ENCODE assay signal across 8 cellular contexts in genomic region chr3:143000525-143000924, GRCh38. TPM values are rescaled to one million over a fixed set of nuclear protein-coding genes. Genes with fewer than 3 reads are reported as not detected.
DNase-seq lines count a peak whose midpoint lies in the region; ATAC-seq lines count a peak whose summit lies in the region.

No MANE protein-coding gene starts in this region.

- H3K9me3 ChIP-seq in right cardiac atrium (ENCODE audit: control insufficient read depth, low read length) (no peaks in the 10 kb centered on the region), skeletal muscle satellite cell (replicated peaks; ENCODE audit: low read length) (no peaks in the 10 kb centered on the region)

- H3K4me1 Mint-ChIP-seq in activated T-cell treated with anti-CD3 and anti-CD28 coated beads, Interleukin-2, amount 50 U/mL, for 72 hours (ENCODE audit: low read depth): peaks cover 46% of the 10 kb centered on the region
- peaks cover 26% of the 10 kb centered on the region for H3K4me1 Mint-ChIP-seq in activated CD8-positive, alpha-beta T cell treated with anti-CD3 and anti-CD28 coated beads, Interleukin-2, amount 10 ng/mL, durations not matched to agents 7 days and 5 days (ENCODE audit: low read depth)

- no peak for ATAC-seq in activated T-cell treated with anti-CD3 and anti-CD28 coated beads, Interleukin-2, amount 50 U/mL, for 72 hours (replicated peaks in 1 of 2)
- ATAC-seq in activated CD8-positive, alpha-beta T cell treated with anti-CD3 and anti-CD28 coated beads, Interleukin-2, amount 10 ng/mL, durations not matched to agents 7 days and 5 days: no peak
- no peak for ATAC-seq in right cardiac atrium

- WGBS in right cardiac atrium: 30% methylated on average over 10 of the region's 10 CpGs

- CTCF ChIA-PET in activated CD8-positive, alpha-beta T cell treated with anti-CD3 and anti-CD28 coated beads, Interleukin-2, amount 10 ng/mL, durations not matched to agents 7 days and 5 days (lab: Charles Lee): interaction anchor here (0.9 to 3.9 kb wide), 9 partner anchors 8 to 1262 kb away, joined by 3 to 24 read pairs (median 3); partner anchors contain the start of genes DIPK2A and RNF7

- DNase-seq in activated T-cell treated with anti-CD3 and anti-CD28 coated beads, Interleukin-2, amount 50 U/mL, for 72 hours: no peak
- DNase-seq in activated T-cell treated with anti-CD3 and anti-CD28 coated beads, Interleukin-2, amount 50 U/mL, for 1 hour: no peak
- DNase-seq in activated CD8-positive, alpha-beta T cell treated with anti-CD3 and anti-CD28 coated beads, Interleukin-2, amount 10 ng/mL, durations not matched to agents 7 days and 5 days: no peak
- no peak for DNase-seq in right cardiac atrium
- no peak for DNase-seq in effector CD4-positive, alpha-beta T cell
- no peak for DNase-seq in NCI-H345 treated with DMSO at 0.1 percent for 48 hours (lab: John Stamatoyannopoulos, UW; ENCODE audit: unreplicated experiment)
- DNase-seq in stimulated activated CD4-positive, alpha-beta T cell treated with anti-CD3 and anti-CD28 coated beads, Interleukin-4, amount 100 ng/mL, for 1 hour: no peak

- H3K27me3 Mint-ChIP-seq in activated T-cell treated with anti-CD3 and anti-CD28 coated beads, Interleukin-2, amount 50 U/mL, for 72 hours (ENCODE audit: low read depth): no peaks in the 10 kb centered on the region
- peaks cover 3% of the 10 kb centered on the region for H3K27me3 Mint-ChIP-seq in activated CD8-positive, alpha-beta T cell treated with anti-CD3 and anti-CD28 coated beads, Interleukin-2, amount 10 ng/mL, durations not matched to agents 7 days and 5 days (ENCODE audit: low read depth)

- peak overlapping the region; percentile 93 for H3K27ac ChIP-seq in right cardiac atrium (ENCODE audit: low read length)

- no peaks in the 10 kb centered on the region for H3K9me3 Mint-ChIP-seq in activated T-cell treated with anti-CD3 and anti-CD28 coated beads, Interleukin-2, amount 50 U/mL, for 72 hours
- no peaks in the 10 kb centered on the region for H3K9me3 Mint-ChIP-seq in activated CD8-positive, alpha-beta T cell treated with anti-CD3 and anti-CD28 coated beads, Interleukin-2, amount 10 ng/mL, durations not matched to agents 7 days and 5 days (ENCODE audit: insufficient read depth)

- H3K4me3 ChIP-seq in right cardiac atrium (ENCODE audit: low read length) (peak overlapping the region; percentile 83), skeletal muscle satellite cell (ENCODE audit: low read length) (peak overlapping the region; percentile 93)

- POLR2A ChIA-PET in activated CD8-positive, alpha-beta T cell treated with anti-CD3 and anti-CD28 coated beads, Interleukin-2, amount 10 ng/mL, durations not matched to agents 7 days and 5 days (lab: Charles Lee): interaction anchor here (0.6 to 3.0 kb wide), 13 partner anchors 12 to 971 kb away, joined by 3 to 47 read pairs (median 4); partner anchors contain the start of genes ATR, DIPK2A and PLS1

- peaks cover 9 to 13% of the 10 kb centered on the region in 2 donors for H3K36me3 Mint-ChIP-seq in activated T-cell treated with anti-CD3 and anti-CD28 coated beads, Interleukin-2, amount 50 U/mL, for 72 hours (ENCODE audit: insufficient read depth in 2 of 2)
- peaks cover 2% of the 10 kb centered on the region for H3K36me3 Mint-ChIP-seq in activated CD8-positive, alpha-beta T cell treated with anti-CD3 and anti-CD28 coated beads, Interleukin-2, amount 10 ng/mL, durations not matched to agents 7 days and 5 days (ENCODE audit: low read depth)

- peak overlapping the region; percentile 98 for H3K27ac Mint-ChIP-seq in activated T-cell treated with anti-CD3 and anti-CD28 coated beads, Interleukin-2, amount 50 U/mL, for 72 hours
- H3K27ac Mint-ChIP-seq in activated CD8-positive, alpha-beta T cell treated with anti-CD3 and anti-CD28 coated beads, Interleukin-2, amount 10 ng/mL, durations not matched to agents 7 days and 5 days: peak overlapping the region; percentile 100

- no peaks in the 10 kb centered on the region for H3K27me3 ChIP-seq in right cardiac atrium (ENCODE audit: control insufficient read depth, insufficient read depth)
- H3K27me3 ChIP-seq in skeletal muscle satellite cell (ENCODE audit: control insufficient read depth, insufficient read depth, low read length): no peaks in the 10 kb centered on the region

- peak overlapping the region; percentile 93 for H3K9ac ChIP-seq in skeletal muscle satellite cell (ENCODE audit: low read depth, low read length)

- no peaks in the 10 kb centered on the region for H3K36me3 ChIP-seq in skeletal muscle satellite cell (ENCODE audit: insufficient read depth, low read length)

- H3K4me2 ChIP-seq in skeletal muscle satellite cell (ENCODE audit: low read length): peak overlapping the region; percentile 80

- peak overlapping the region; percentile 97 to 99 for H3K4me3 Mint-ChIP-seq in activated T-cell treated with anti-CD3 and anti-CD28 coated beads, Interleukin-2, amount 50 U/mL, for 72 hours
- peak overlapping the region; percentile 98 for H3K4me3 Mint-ChIP-seq in activated CD8-positive, alpha-beta T cell treated with anti-CD3 and anti-CD28 coated beads, Interleukin-2, amount 10 ng/mL, durations not matched to agents 7 days and 5 days

- intact Hi-C loops in right cardiac atrium (cut with DNase I): no loop called here

- H3K4me1 ChIP-seq in right cardiac atrium (ENCODE audit: control insufficient read depth, insufficient read depth, low read length) (peaks cover 2% of the 10 kb centered on the region), skeletal muscle satellite cell (ENCODE audit: control insufficient read depth, insufficient read depth, low read length) (peaks cover 10% of the 10 kb centered on the region)

RNA-seq across cellular contexts. Expression of gene U2SURP, which starts 0.8 kb away (rescaled TPM):
- 100 to 1,000 TPM; 157 to 179 TPM for total RNA-seq in activated T-cell treated with anti-CD3 and anti-CD28 coated beads, Interleukin-2, amount 50 U/mL, for 72 hours
- total RNA-seq in activated CD8-positive, alpha-beta T cell treated with anti-CD3 and anti-CD28 coated beads, Interleukin-2, amount 10 ng/mL, durations not matched to agents 7 days and 5 days: 100 to 1,000 TPM; 123 to 124 TPM
- total RNA-seq in right cardiac atrium: 10 to 100 TPM; 44.3 to 56.6 (median 51.0) TPM
- 22.8 TPM for polyA plus RNA-seq in right cardiac atrium
- total RNA-seq in skeletal muscle satellite cell (2012; rRNA removed): 72.7 and 85.2 TPM in 2 replicates

RNA-seq across cellular contexts. Expression of gene PAQR9, which starts 37.1 kb away (rescaled TPM):
- total RNA-seq in activated T-cell treated with anti-CD3 and anti-CD28 coated beads, Interleukin-2, amount 50 U/mL, for 72 hours: not detected
- not detected for total RNA-seq in activated CD8-positive, alpha-beta T cell treated with anti-CD3 and anti-CD28 coated beads, Interleukin-2, amount 10 ng/mL, durations not matched to agents 7 days and 5 days
- 10 to 100 TPM in 2 of 4 donors, 1 to 10 TPM in 2; 8.2 to 12.5 (median 10.0) TPM for total RNA-seq in right cardiac atrium
- 4.7 TPM for polyA plus RNA-seq in right cardiac atrium
- total RNA-seq in skeletal muscle satellite cell (2012; rRNA removed): 0.22 TPM in 1 of 2 replicates, not detected in the other

Comparison
In these comparisons a context has a peak if more than half of its experiments do, and no peak if none do; other contexts are left out.
1. RNA of gene PAQR9, which starts 37.1 kb away (total RNA-seq): 8.2 to 12.5 TPM in right cardiac atrium; not detected in activated T-cell treated with anti-CD3 and anti-CD28 coated beads, Interleukin-2, amount 50 U/mL, for 72 hours and not detected in activated CD8-positive, alpha-beta T cell treated with anti-CD3 and anti-CD28 coated beads, Interleukin-2, amount 10 ng/mL, durations not matched to agents 7 days and 5 days; every median in the first group is over 4 times any median in the second.